In genomic region chr7:142379445-142379844, GRCh38 we compare ENCODE assay signal across 12 cellular contexts.
"Had no signal": no experiment of that assay in that cellular context is flagged by ENCODE, and none has a peak within 500 bp of the region (broad histone marks: within the 10 kb centered on the region; RNA-seq: fewer than 3 reads in every experiment).

No MANE protein-coding gene starts in this region.

- H3K27me3 ChIP-seq: esophagus muscularis mucosa, gastroesophageal sphincter, heart right ventricle, left lung, stomach, upper lobe of right lung had no signal

- DNase-seq: activated CD4-positive, alpha-beta T cell treated with anti-CD3 and anti-CD28 coated beads, Interleukin-2, amount 50 U/mL, for 4 hours; activated gamma-delta T cell; activated naive CD8-positive, alpha-beta T cell treated with anti-CD3 and anti-CD28 coated beads for 36 hours; amniotic stem cell; effector CD8-positive, alpha-beta T cell; heart right ventricle; left lung; nucleus accumbens; stomach; upper lobe of right lung had no signal

- H3K27ac ChIP-seq: esophagus muscularis mucosa, gastroesophageal sphincter, heart right ventricle, left lung, stomach, upper lobe of right lung had no signal

- H3K4me1 ChIP-seq: esophagus muscularis mucosa, gastroesophageal sphincter, upper lobe of right lung had no signal

- H3K36me3 ChIP-seq: esophagus muscularis mucosa, gastroesophageal sphincter, heart right ventricle, left lung, stomach, upper lobe of right lung had no signal

- H3K4me3 ChIP-seq: esophagus muscularis mucosa, gastroesophageal sphincter, heart right ventricle, left lung, stomach, upper lobe of right lung had no signal

- H3K9me3 ChIP-seq: esophagus muscularis mucosa, gastroesophageal sphincter, heart right ventricle, left lung, stomach, upper lobe of right lung had no signal
